Comparison of ENCODE assay signal across 9 cellular contexts in the genomic region with DNA sequence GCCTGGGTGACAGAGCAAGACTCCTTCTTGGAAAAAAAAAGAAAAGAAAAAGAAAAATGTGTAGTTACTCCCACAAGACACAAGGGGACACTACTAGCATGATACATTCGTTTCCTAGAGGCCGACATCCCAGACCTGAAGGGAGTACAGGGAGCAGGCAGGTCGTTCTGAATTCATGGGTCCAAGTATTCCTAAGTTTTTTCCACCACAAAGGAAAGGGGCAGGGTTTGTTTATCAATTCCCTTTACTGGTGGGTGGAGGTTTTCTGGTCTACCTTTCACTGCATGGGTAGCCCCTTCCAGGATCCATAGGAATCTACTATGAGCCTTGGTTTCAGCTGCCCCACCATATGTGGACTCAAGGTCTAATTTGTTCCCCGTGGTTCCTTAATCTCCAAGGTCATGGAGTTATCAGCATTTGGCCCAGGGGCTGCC. TPM values are rescaled to one million over a fixed set of nuclear protein-coding genes. Genes with fewer than 3 reads are reported as not detected.
DNase-seq lines count a peak whose midpoint lies in the region; ATAC-seq and TF ChIP-seq lines count a peak whose summit lies in the region.
"Had no signal": no experiment of that assay in that cellular context is flagged by ENCODE, and none has a peak within 500 bp of the region (broad histone marks: within the 10 kb centered on the region; RNA-seq: fewer than 3 reads in every experiment).

No MANE protein-coding gene starts in this region.

- no peak overlapping the region for H3K4me3 Mint-ChIP-seq in Caco-2 (ENCODE audit: unreplicated experiment)
- no peak overlapping the region for H3K4me3 Mint-ChIP-seq in HFFc6
- H3K4me3 Mint-ChIP-seq in activated CD8-positive, alpha-beta T cell treated with anti-CD3 and anti-CD28 coated beads for 36 hours = no peak overlapping the region
- no peak overlapping the region for H3K4me3 Mint-ChIP-seq in progenitor cell of endocrine pancreas (ENCODE audit: low read depth)

- H3K4me1 Mint-ChIP-seq in Caco-2 (ENCODE audit: low read depth, unreplicated experiment) = peaks cover 27% of the 10 kb centered on the region
- peaks cover 13% of the 10 kb centered on the region for H3K4me1 Mint-ChIP-seq in HFFc6 (ENCODE audit: low read depth)
- peaks cover 3% of the 10 kb centered on the region for H3K4me1 Mint-ChIP-seq in activated CD8-positive, alpha-beta T cell treated with anti-CD3 and anti-CD28 coated beads for 36 hours (ENCODE audit: low read depth)
- peaks cover 26% of the 10 kb centered on the region for H3K4me1 Mint-ChIP-seq in progenitor cell of endocrine pancreas (ENCODE audit: low read depth)

- H3K4me3 ChIP-seq in Caco-2 (ENCODE audit: low read depth, low read length) = no peak overlapping the region
- H3K4me3 ChIP-seq: skin epidermis had no signal

- TF ChIP-seq CTCF in Caco-2 (IDR thresholded peaks at IDR 0.05; ENCODE audit: insufficient read depth in 1 of 2, low read depth in 1 of 2, low read length in 1 of 2, severe bottlenecking in 1 of 2, unreplicated experiment in 1 of 2) (peak; percentile 66 to 85), HFFc6 (IDR thresholded peaks at IDR 0.05) (peak; percentile 91), progenitor cell of endocrine pancreas (IDR thresholded peaks at IDR 0.05; ENCODE audit: unreplicated experiment) (peak; percentile 75)
- peak; percentile 92 for TF ChIP-seq CTCF in activated CD8-positive, alpha-beta T cell treated with anti-CD3 and anti-CD28 coated beads for 36 hours (IDR thresholded peaks at IDR 0.05)

- peak; percentile 94 for ATAC-seq in activated CD8-positive, alpha-beta T cell treated with anti-CD3 and anti-CD28 coated beads for 36 hours
- peak; percentile 77 for ATAC-seq in Right ventricle myocardium superior (ENCODE audit: poor library complexity)
- no peak for ATAC-seq in GM18909 (IDR thresholded peaks at IDR 0.05; ENCODE audit: poor library complexity, unreplicated experiment)

- H3K36me3 ChIP-seq in Caco-2 (ENCODE audit: control insufficient read depth, insufficient read depth, low read length) = no peaks in the 10 kb centered on the region

- H3K36me3 Mint-ChIP-seq in Caco-2 (ENCODE audit: insufficient read depth, unreplicated experiment) (peaks cover 10% of the 10 kb centered on the region), HFFc6 (ENCODE audit: low read depth) (no peaks in the 10 kb centered on the region), progenitor cell of endocrine pancreas (ENCODE audit: insufficient read depth) (no peaks in the 10 kb centered on the region)
- H3K36me3 Mint-ChIP-seq in activated CD8-positive, alpha-beta T cell treated with anti-CD3 and anti-CD28 coated beads for 36 hours (ENCODE audit: low read depth) = no peaks in the 10 kb centered on the region

- DNase-seq in Caco-2 (peak; percentile 78), HFFc6 (peak; percentile 82), NCI-H446 (lab: John Stamatoyannopoulos, UW) (peak; percentile 44 to 84), Right ventricle myocardium superior (no peak), progenitor cell of endocrine pancreas (ENCODE audit: low spot score, unreplicated experiment) (no peak), activated gamma-delta T cell (lab: John Stamatoyannopoulos, UW) (no peak)
- peak; percentile 38 for DNase-seq in activated CD8-positive, alpha-beta T cell treated with anti-CD3 and anti-CD28 coated beads for 36 hours

- no TSS peak for BruUV-seq in Caco-2 (replicated peaks; lab: Mats Ljungman, UMichigan)

- peaks cover 31% of the 10 kb centered on the region for H3K4me1 ChIP-seq in Caco-2

- H3K27me3 Mint-ChIP-seq in Caco-2 (ENCODE audit: insufficient read depth, unreplicated experiment) (no peaks in the 10 kb centered on the region), HFFc6 (ENCODE audit: insufficient read depth) (peaks cover 2% of the 10 kb centered on the region), progenitor cell of endocrine pancreas (no peaks in the 10 kb centered on the region)
- H3K27me3 Mint-ChIP-seq in activated CD8-positive, alpha-beta T cell treated with anti-CD3 and anti-CD28 coated beads for 36 hours = no peaks in the 10 kb centered on the region

- CTCF ChIA-PET in Caco-2 (lab: Charles Lee) = interaction anchor here (1.2 kb wide), 1 partner anchor 12 kb away, joined by 3 read pairs; no protein-coding TSS in a partner anchor
- CTCF ChIA-PET in activated CD8-positive, alpha-beta T cell treated with anti-CD3 and anti-CD28 coated beads for 36 hours (lab: Charles Lee) = interaction anchor here (0.7 to 2.1 kb wide), 6 partner anchors 13 to 142 kb away, joined by 3 to 7 read pairs (median 6); no protein-coding TSS in a partner anchor

- H3K9me3 ChIP-seq in Caco-2 = no peaks in the 10 kb centered on the region

- H3K27me3 ChIP-seq in Caco-2 (replicated peaks; ENCODE audit: control insufficient read depth, insufficient read depth, low read length) = no peaks in the 10 kb centered on the region

- intact Hi-C loops in Caco-2 (cut with micrococcal nuclease; ENCODE audit: unreplicated experiment) (loop anchor here (1.0 kb wide), 5 partner anchors 8 to 144 kb away; no protein-coding TSS in a partner anchor), Right ventricle myocardium superior (cut with DNase I) (loop anchor here (2.0 kb wide), 1 partner anchor 144 kb away; no protein-coding TSS in a partner anchor)
- intact Hi-C loops in activated CD8-positive, alpha-beta T cell treated with anti-CD3 and anti-CD28 coated beads for 36 hours (cut with micrococcal nuclease) = no loop called here

- no peak overlapping the region for H3K27ac Mint-ChIP-seq in Caco-2 (ENCODE audit: unreplicated experiment)
- H3K27ac Mint-ChIP-seq in HFFc6 = no peak overlapping the region
- H3K27ac Mint-ChIP-seq in activated CD8-positive, alpha-beta T cell treated with anti-CD3 and anti-CD28 coated beads for 36 hours = no peak overlapping the region
- H3K27ac Mint-ChIP-seq in progenitor cell of endocrine pancreas = peak overlapping the region; percentile 78

- POLR2A ChIA-PET in Caco-2 (lab: Charles Lee) = no interaction called here
- POLR2A ChIA-PET in activated CD8-positive, alpha-beta T cell treated with anti-CD3 and anti-CD28 coated beads for 36 hours (lab: Charles Lee) = interaction anchor here (1.4 to 1.6 kb wide), 2 partner anchors 16 to 132 kb away, joined by 4 read pairs; partner anchors contain the start of genes MALAT1 and SLC25A45

- H3K9me3 Mint-ChIP-seq in Caco-2 (ENCODE audit: unreplicated experiment) (no peaks in the 10 kb centered on the region), HFFc6 (no peaks in the 10 kb centered on the region), progenitor cell of endocrine pancreas (ENCODE audit: low read depth) (no peaks in the 10 kb centered on the region)
- H3K9me3 Mint-ChIP-seq in activated CD8-positive, alpha-beta T cell treated with anti-CD3 and anti-CD28 coated beads for 36 hours = no peaks in the 10 kb centered on the region

RNA-seq across cellular contexts. Expression of gene TIGD3, which starts 11.8 kb away (rescaled TPM):
- total RNA-seq in Caco-2 (2022) (3.0 and 3.2 TPM in 2 replicates), Right ventricle myocardium superior (1.0 TPM), progenitor cell of endocrine pancreas (3.0 and 3.8 TPM in 2 replicates)
- under 1 TPM in 2 of 6 experiments, not detected in 4; 0.12 to 0.13 TPM for total RNA-seq in HFFc6 (2021; fragmentation: NEBNext Ultra II Directional; extraction: Animal tissue kit (Norgen Biotek cat#: 25700))
- 1 to 10 TPM in 1 of 2 experiments, under 1 TPM in 1; 0.65 to 1.4 TPM for total RNA-seq in activated CD8-positive, alpha-beta T cell treated with anti-CD3 and anti-CD28 coated beads for 36 hours

RNA-seq across cellular contexts. Expression of gene SLC25A45, which starts 16.1 kb away (rescaled TPM):
- total RNA-seq in Caco-2 (2022) (8.1 and 8.5 TPM in 2 replicates), Right ventricle myocardium superior (5.3 TPM), progenitor cell of endocrine pancreas (4.0 and 5.3 TPM in 2 replicates)
- 1 to 10 TPM; 4.9 to 8.9 (median 5.8) TPM for total RNA-seq in HFFc6 (2021; fragmentation: NEBNext Ultra II Directional; extraction: Animal tissue kit (Norgen Biotek cat#: 25700))
- 10 to 100 TPM; 12.8 to 14.4 TPM for total RNA-seq in activated CD8-positive, alpha-beta T cell treated with anti-CD3 and anti-CD28 coated beads for 36 hours

RNA-seq across cellular contexts. Expression of gene FRMD8, which starts 20.1 kb away (rescaled TPM):
- total RNA-seq in Caco-2 (2022) = 35.1 and 38.2 TPM in 2 replicates
- 10 to 100 TPM; 22.4 to 28.5 (median 27.1) TPM for total RNA-seq in HFFc6 (2021; fragmentation: NEBNext Ultra II Directional; extraction: Animal tissue kit (Norgen Biotek cat#: 25700))
- 10 to 100 TPM; 26.8 to 33.3 TPM for total RNA-seq in activated CD8-positive, alpha-beta T cell treated with anti-CD3 and anti-CD28 coated beads for 36 hours
- 8.6 TPM for total RNA-seq in Right ventricle myocardium superior
- total RNA-seq in progenitor cell of endocrine pancreas = 27.3 and 27.5 TPM in 2 replicates

RNA-seq across cellular contexts. Expression of gene DPF2, which starts 32.7 kb away (rescaled TPM):
- 64.2 and 65.3 TPM in 2 replicates for total RNA-seq in Caco-2 (2022)
- 10 to 100 TPM; 55.4 to 64.3 (median 61.7) TPM for total RNA-seq in HFFc6 (2021; fragmentation: NEBNext Ultra II Directional; extraction: Animal tissue kit (Norgen Biotek cat#: 25700))
- total RNA-seq in activated CD8-positive, alpha-beta T cell treated with anti-CD3 and anti-CD28 coated beads for 36 hours = 10 to 100 TPM; 50.3 to 61.5 TPM
- total RNA-seq in Right ventricle myocardium superior = 49.3 TPM
- total RNA-seq in progenitor cell of endocrine pancreas = 81.9 and 96.5 TPM in 2 replicates

RNA-seq across cellular contexts. Expression of gene CDC42EP2, which starts 51.7 kb away (rescaled TPM):
- total RNA-seq in Caco-2 (2022) = 38.0 and 40.7 TPM in 2 replicates
- total RNA-seq in HFFc6 (2021; fragmentation: NEBNext Ultra II Directional; extraction: Animal tissue kit (Norgen Biotek cat#: 25700)) = 10 to 100 TPM; 19.0 to 35.3 (median 22.6) TPM
- 1 to 10 TPM in 1 of 2 experiments, not detected in 1; 1.2 TPM for total RNA-seq in activated CD8-positive, alpha-beta T cell treated with anti-CD3 and anti-CD28 coated beads for 36 hours
- total RNA-seq in Right ventricle myocardium superior = 14.0 TPM
- total RNA-seq in progenitor cell of endocrine pancreas = 5.3 and 5.9 TPM in 2 replicates

Comparison
In these comparisons a context has a peak if more than half of its experiments do, and no peak if none do; other contexts are left out.
1. DNase-seq: peak in Caco-2 (2 of 2), HFFc6 (single experiment), NCI-H446 (2 of 2) and activated CD8-positive, alpha-beta T cell treated with anti-CD3 and anti-CD28 coated beads for 36 hours (single experiment); none in Right ventricle myocardium superior (single experiment), progenitor cell of endocrine pancreas (single experiment) and activated gamma-delta T cell (single experiment).
2. Peak in every context shown above with its lines, with median percentiles within 50 percentile points of each other: CTCF ChIP-seq.